Comparison of ENCODE assay signal across 19 cellular contexts in genomic region chr12:23525450-23526072, GRCh38.
"Had no signal": no experiment of that assay in that cellular context is flagged by ENCODE, and none has a peak within 500 bp of the region (broad histone marks: within the 10 kb centered on the region; RNA-seq: fewer than 3 reads in every experiment).

No MANE protein-coding gene starts in this region.

- H3K36me3 ChIP-seq: ascending aorta, heart right ventricle, neural progenitor cell, pancreas, stomach, thoracic aorta had no signal

- H3K4me1 ChIP-seq: heart right ventricle, neural progenitor cell, pancreas, stomach had no signal

- H3K9me3 ChIP-seq: pancreas had no signal

- H3K27ac Mint-ChIP-seq: activated CD4-positive, alpha-beta memory T cell treated with anti-CD3 and anti-CD28 coated beads, Interleukin-2, amount 10 ng/mL, durations not matched to agents 7 days and 5 days; activated T-cell treated with anti-CD3 and anti-CD28 coated beads, Interleukin-2, amount 50 U/mL, for 72 hours; mesothelial cell of epicardium; neural progenitor cell had no signal

- H3K4me1 Mint-ChIP-seq: activated CD4-positive, alpha-beta memory T cell treated with anti-CD3 and anti-CD28 coated beads, Interleukin-2, amount 10 ng/mL, durations not matched to agents 7 days and 5 days; mesothelial cell of epicardium; neural progenitor cell had no signal

- H3K27ac ChIP-seq: ascending aorta, heart right ventricle, neural progenitor cell, pancreas, skin epidermis, stomach, thoracic aorta had no signal

- H3K27me3 ChIP-seq: ascending aorta, heart right ventricle, neural progenitor cell, pancreas, stomach had no signal

- H3K4me3 Mint-ChIP-seq: activated CD4-positive, alpha-beta memory T cell treated with anti-CD3 and anti-CD28 coated beads, Interleukin-2, amount 10 ng/mL, durations not matched to agents 7 days and 5 days; activated T-cell treated with anti-CD3 and anti-CD28 coated beads, Interleukin-2, amount 50 U/mL, for 72 hours; mesothelial cell of epicardium; neural progenitor cell had no signal

- H3K9me3 Mint-ChIP-seq: activated CD4-positive, alpha-beta memory T cell treated with anti-CD3 and anti-CD28 coated beads, Interleukin-2, amount 10 ng/mL, durations not matched to agents 7 days and 5 days had no signal

- H3K27me3 Mint-ChIP-seq: activated CD4-positive, alpha-beta memory T cell treated with anti-CD3 and anti-CD28 coated beads, Interleukin-2, amount 10 ng/mL, durations not matched to agents 7 days and 5 days had no signal

- H3K4me3 ChIP-seq: ascending aorta, heart right ventricle, neural progenitor cell, pancreas, skin epidermis, stomach, thoracic aorta had no signal

- H3K36me3 Mint-ChIP-seq: neural progenitor cell had no signal

- FAIRE-seq: frontal cortex, pancreas had no signal

- DNase-seq: activated CD4-positive, alpha-beta memory T cell treated with anti-CD3 and anti-CD28 coated beads, Interleukin-2, amount 10 ng/mL, durations not matched to agents 7 days and 5 days; activated CD4-positive, alpha-beta T cell treated with anti-CD3 and anti-CD28 coated beads for 1 hour; activated naive CD4-positive, alpha-beta T cell; activated T-cell treated with anti-CD3 and anti-CD28 coated beads, Interleukin-2, amount 50 U/mL, for 72 hours; cerebellar nuclear complex; dermis blood vessel endothelial cell; heart right ventricle; kidney; left ventricle myocardium superior; pancreas; retina; stimulated activated CD4-positive, alpha-beta T cell treated with anti-CD3 and anti-CD28 coated beads, Interleukin-4, amount 100 ng/mL, for 4 hours; stomach had no signal
